ENCODE assay signal across 9 cellular contexts in the genomic region with DNA sequence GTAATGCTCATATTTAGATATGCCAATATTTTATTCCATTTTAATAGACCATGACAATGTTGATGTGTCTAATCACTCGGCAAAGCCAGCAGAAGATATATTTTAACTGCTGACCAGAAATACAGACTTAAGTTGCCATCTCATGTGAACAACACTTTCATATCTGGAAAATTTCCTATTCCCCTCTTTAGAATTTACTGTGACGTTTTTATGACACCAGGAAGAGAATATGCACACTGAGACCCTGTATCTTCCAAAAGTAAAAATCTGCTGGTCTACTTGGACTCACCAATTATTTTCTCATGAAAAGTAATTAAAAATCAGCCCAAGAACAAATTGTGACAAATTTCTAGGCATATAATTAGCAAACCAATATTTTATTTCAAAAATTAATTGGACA. TPM values are rescaled to one million over a fixed set of nuclear protein-coding genes. Genes with fewer than 3 reads are reported as not detected.
A peak's percentile ranks its signal among the peaks of the same experiment; 100 is the strongest.
DNase-seq lines count a peak whose midpoint lies in the region; TF ChIP-seq lines count a peak whose summit lies in the region.
"Had no signal": no experiment of that assay in that cellular context is flagged by ENCODE, and none has a peak within 500 bp of the region (broad histone marks: within the 10 kb centered on the region; RNA-seq: fewer than 3 reads in every experiment).

No MANE protein-coding gene starts in this region.

- TF ChIP-seq CTCF in GM06990 (IDR thresholded peaks at IDR 0.05; ENCODE audit: insufficient read depth, low read length, poor library complexity, severe bottlenecking) (no peak), OCI-LY7 (conservative IDR thresholded peaks at IDR 0.05; ENCODE audit: low read length) (no peak), epithelial cell of esophagus (IDR thresholded peaks at IDR 0.05; ENCODE audit: insufficient read depth, low read depth, low read length, missing control alignments) (no peak), parathyroid adenoma (IDR thresholded peaks at IDR 0.05) (no peak)

- peak overlapping the region; percentile 70; the same call in 1 of the 2 replicates for H2AFZ ChIP-seq in OCI-LY7 (ENCODE audit: low read length)
- H2AFZ ChIP-seq in parathyroid adenoma = no peak overlapping the region

- H3K36me3 ChIP-seq in GM06990 (ENCODE audit: control insufficient read depth, insufficient read depth, low read length) (peaks cover 1% of the 10 kb centered on the region), OCI-LY7 (ENCODE audit: insufficient read depth, low read length) (peaks cover 30% of the 10 kb centered on the region), parathyroid adenoma (ENCODE audit: control insufficient read depth, insufficient read depth, low read length) (no peaks in the 10 kb centered on the region)

- no TSS peak for BruUV-seq in OCI-LY7 (replicated peaks; lab: Mats Ljungman, UMichigan)

- H3K9me3 ChIP-seq in OCI-LY7 (ENCODE audit: low read length) (no peaks in the 10 kb centered on the region), parathyroid adenoma (ENCODE audit: control insufficient read depth, low read length) (no peaks in the 10 kb centered on the region)

- H3K4me1 ChIP-seq in OCI-LY7 (ENCODE audit: insufficient read depth, low read length, poor library complexity, severe bottlenecking) (peaks cover 32% of the 10 kb centered on the region), parathyroid adenoma (no peaks in the 10 kb centered on the region)

- H4K20me1 ChIP-seq in OCI-LY7 (ENCODE audit: insufficient read depth, low read length) = peaks cover 23% of the 10 kb centered on the region

- H3K4me2 ChIP-seq in OCI-LY7 (ENCODE audit: low read length) = peak overlapping the region; percentile 87
- peak overlapping the region; percentile 91 for H3K4me2 ChIP-seq in parathyroid adenoma (ENCODE audit: low read length)

- intact Hi-C loops in OCI-LY7 (cut with micrococcal nuclease; ENCODE audit: unreplicated experiment) = loop anchor here (2.0 to 10.0 kb wide), 4 partner anchors 565 to 1978 kb away; partner anchors contain the start of genes SUPT20H and UFM1

- H3K27me3 ChIP-seq in GM06990 (replicated peaks; ENCODE audit: control insufficient read depth, insufficient read depth, low read length) = no peaks in the 10 kb centered on the region
- no peaks in the 10 kb centered on the region for H3K27me3 ChIP-seq in parathyroid adenoma (ENCODE audit: control insufficient read depth, insufficient read depth, low read length)

- H3K79me2 ChIP-seq in OCI-LY7 (ENCODE audit: insufficient read depth, low read depth, low read length) (peaks cover 93% of the 10 kb centered on the region), parathyroid adenoma (peaks cover 7% of the 10 kb centered on the region)

- H3K4me3 ChIP-seq in GM06990 (replicated peaks; ENCODE audit: low read depth, low read length) = peak overlapping the region; percentile 82
- H3K4me3 ChIP-seq in OCI-LY7 (ENCODE audit: low read depth, low read length, poor library complexity, severe bottlenecking) = peak overlapping the region; percentile 93
- peak overlapping the region; percentile 95 for H3K4me3 ChIP-seq in epithelial cell of esophagus (ENCODE audit: low read length)
- peak overlapping the region; percentile 97 for H3K4me3 ChIP-seq in parathyroid adenoma (ENCODE audit: low read depth, low read length)

- H3K9me2 ChIP-seq in OCI-LY7 (ENCODE audit: insufficient read depth, low read length) = no peaks in the 10 kb centered on the region

- DNase-seq in GM06990 (ENCODE audit: extremely low read depth, insufficient read length) (no peak), OCI-LY7 (ENCODE audit: low spot score) (no peak), epithelial cell of esophagus (ENCODE audit: low read depth) (no peak), hepatic stellate cell (ENCODE audit: low spot score) (no peak), caudate nucleus (lab: John Stamatoyannopoulos, UW) (no peak)
- no peak for DNase-seq in activated CD4-positive, CD25-positive, alpha-beta regulatory T cell treated with anti-CD3 and anti-CD28 coated beads, Interleukin-2, amount 50 U/mL, for 72 hours
- no peak for DNase-seq in stimulated activated naive CD4-positive, alpha-beta T cell treated with Interleukin-2 at 50 U/mL for 16 hours (lab: John Stamatoyannopoulos, UW)

- no peak overlapping the region for H3K9ac ChIP-seq in parathyroid adenoma

- peak overlapping the region; percentile 80 for H3K27ac ChIP-seq in OCI-LY7 (ENCODE audit: low read depth, low read length, poor library complexity, severe bottlenecking)
- no peak overlapping the region for H3K27ac ChIP-seq in parathyroid adenoma
- H3K27ac ChIP-seq in caudate nucleus (ENCODE audit: low read depth, low read length) = no peak overlapping the region

- POLR2A ChIA-PET in OCI-LY7 (lab: Charles Lee) = interaction anchor here (0.5 to 2.4 kb wide), 8 partner anchors 9 to 1747 kb away, joined by 3 to 9 read pairs (median 4); no protein-coding TSS in a partner anchor

- CTCF ChIA-PET in OCI-LY7 (lab: Charles Lee; ENCODE audit: unreplicated experiment) = no interaction called here

RNA-seq across cellular contexts. Expression of gene PROSER1, which starts 2.1 kb away (rescaled TPM):
- 35.3 and 43.3 TPM in 2 replicates for total RNA-seq in OCI-LY7 (2014; rRNA removed; shearing (Covaris generic))
- total RNA-seq in OCI-LY7 (2022) = 85.8 and 103 TPM in 2 replicates

RNA-seq across cellular contexts. Expression of gene NHLRC3, which starts 2.5 kb away (rescaled TPM):
- total RNA-seq in OCI-LY7 (2014; rRNA removed; shearing (Covaris generic)) = 26.8 and 28.6 TPM in 2 replicates
- total RNA-seq in OCI-LY7 (2022) = 35.4 and 39.4 TPM in 2 replicates

RNA-seq across cellular contexts. Expression of gene STOML3, which starts 45.2 kb away (rescaled TPM):
- not detected in 2 replicates for total RNA-seq in OCI-LY7 (2014; rRNA removed; shearing (Covaris generic))
- total RNA-seq in OCI-LY7 (2022) = not detected in 2 replicates
- total RNA-seq: RPMI7951 had no signal
